In the genomic region with DNA sequence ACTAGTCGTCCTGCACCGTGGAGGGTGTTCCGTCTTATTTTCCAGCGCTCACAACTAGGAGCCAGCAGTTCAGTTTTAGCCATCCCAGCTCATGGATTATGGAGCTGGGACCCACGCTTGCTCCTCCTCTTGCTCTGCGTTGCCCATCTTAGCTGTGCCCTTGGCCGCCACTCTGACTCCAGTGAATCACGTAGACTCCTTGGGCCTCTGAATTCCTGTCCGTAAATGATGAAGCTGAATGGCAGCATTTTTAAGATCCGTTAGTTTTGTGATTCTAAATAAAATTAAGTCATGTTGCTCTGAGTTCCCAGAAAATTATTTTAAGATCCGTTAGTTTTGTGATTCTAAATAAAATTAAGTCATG, we compare ENCODE assay signal across 15 cellular contexts. TPM values are rescaled to one million over a fixed set of nuclear protein-coding genes. Genes with fewer than 3 reads are reported as not detected.
DNase-seq lines count a peak whose midpoint lies in the region; ATAC-seq, FAIRE-seq and TF ChIP-seq lines count a peak whose summit lies in the region.
"Had no signal": no experiment of that assay in that cellular context is flagged by ENCODE, and none has a peak within 500 bp of the region (broad histone marks: within the 10 kb centered on the region; RNA-seq: fewer than 3 reads in every experiment).

No MANE protein-coding gene starts in this region.

- H3K27me3 Mint-ChIP-seq in CD8-positive, alpha-beta T cell (ENCODE audit: low read depth): no peaks in the 10 kb centered on the region
- H3K27me3 Mint-ChIP-seq: CD4-positive, CD25-positive, alpha-beta regulatory T cell; stimulated activated naive B cell treated with anti-CD40 and anti-IgM and Interleukin-4, amounts not matched to agents 10 μg/mL and 1 μg/mL and 100 μg/mL, for 72 hours had no signal

- H3K27ac ChIP-seq in kidney (ENCODE audit: low read depth in 2 of 2, low read length in 2 of 2) (peak overlapping the region; percentile 74 to 79), subcutaneous abdominal adipose tissue (ENCODE audit: low read depth, low read length) (peak overlapping the region; percentile 55)
- H3K27ac ChIP-seq in CD8-positive, alpha-beta T cell (ENCODE audit: low read depth, low read length): no peak overlapping the region
- H3K27ac ChIP-seq: vagina had no signal

- peaks cover 40% of the 10 kb centered on the region for H3K4me1 Mint-ChIP-seq in CD8-positive, alpha-beta T cell (ENCODE audit: low read depth)

- no peak for FAIRE-seq in kidney (lab: Jason Lieb, UNC)

- POLR2A ChIA-PET in CD8-positive, alpha-beta T cell (lab: Charles Lee): no interaction called here

- no peak for TF ChIP-seq CTCF in kidney (IDR thresholded peaks at IDR 0.05; ENCODE audit: borderline replicate concordance, extremely low read depth, insufficient read depth)
- no peak for TF ChIP-seq CTCF in CD8-positive, alpha-beta T cell (IDR thresholded peaks at IDR 0.05)

- H3K36me3 ChIP-seq in adipocyte (ENCODE audit: control insufficient read depth, insufficient read depth, low read length, severe bottlenecking): no peaks in the 10 kb centered on the region
- H3K36me3 ChIP-seq in kidney (ENCODE audit: control insufficient read depth in 1 of 2, insufficient read depth in 2 of 2, low read length in 2 of 2): no peaks in the 10 kb centered on the region
- H3K36me3 ChIP-seq in subcutaneous abdominal adipose tissue (ENCODE audit: control insufficient read depth in 5 of 5, insufficient read depth in 5 of 5, low read length in 5 of 5): peaks cover 0 to 7% (median 4%) of the 10 kb centered on the region in 5 donors
- H3K36me3 ChIP-seq in CD8-positive, alpha-beta T cell (ENCODE audit: insufficient read depth, low read length): no peaks in the 10 kb centered on the region
- H3K36me3 ChIP-seq: vagina had no signal

- no peak overlapping the region for H3K9ac ChIP-seq in adipocyte (ENCODE audit: low read length)
- peak overlapping the region in 1 of 2 donors; percentile 2 for H3K9ac ChIP-seq in kidney (ENCODE audit: low read length in 2 of 2)
- no peak overlapping the region for H3K9ac ChIP-seq in subcutaneous abdominal adipose tissue (ENCODE audit: low read length in 5 of 5)

- H3K27ac Mint-ChIP-seq in CD8-positive, alpha-beta T cell: no peak overlapping the region
- H3K27ac Mint-ChIP-seq: stimulated activated naive B cell treated with anti-CD40 and anti-IgM and Interleukin-4, amounts not matched to agents 10 μg/mL and 1 μg/mL and 100 μg/mL, for 72 hours had no signal

- H3K9me3 ChIP-seq in adipocyte (ENCODE audit: control insufficient read depth, low read length) (no peaks in the 10 kb centered on the region), kidney (ENCODE audit: control insufficient read depth in 1 of 2, low read length in 2 of 2) (no peaks in the 10 kb centered on the region), subcutaneous abdominal adipose tissue (ENCODE audit: control insufficient read depth in 5 of 5, low read length in 5 of 5) (no peaks in the 10 kb centered on the region)
- no peaks in the 10 kb centered on the region for H3K9me3 ChIP-seq in CD8-positive, alpha-beta T cell (ENCODE audit: low read length)
- H3K9me3 ChIP-seq: mucosa of descending colon, vagina had no signal

- intact Hi-C loops in kidney (cut with DNase I): no loop called here
- intact Hi-C loops in CD8-positive, alpha-beta T cell (cut with DNase I, micrococcal nuclease): no loop called here

- no peak overlapping the region for H3K4me3 Mint-ChIP-seq in CD8-positive, alpha-beta T cell
- H3K4me3 Mint-ChIP-seq: CD4-positive, CD25-positive, alpha-beta regulatory T cell; stimulated activated naive B cell treated with anti-CD40 and anti-IgM and Interleukin-4, amounts not matched to agents 10 μg/mL and 1 μg/mL and 100 μg/mL, for 72 hours had no signal

- H3K9me3 Mint-ChIP-seq in CD8-positive, alpha-beta T cell: no peaks in the 10 kb centered on the region
- H3K9me3 Mint-ChIP-seq: CD4-positive, CD25-positive, alpha-beta regulatory T cell; stimulated activated naive B cell treated with anti-CD40 and anti-IgM and Interleukin-4, amounts not matched to agents 10 μg/mL and 1 μg/mL and 100 μg/mL, for 72 hours had no signal

- CTCF ChIA-PET in CD8-positive, alpha-beta T cell (lab: Charles Lee): interaction anchor here (1.1 to 1.4 kb wide), 2 partner anchors 20 to 39 kb away, joined by 4 to 5 read pairs; no protein-coding TSS in a partner anchor

- peak overlapping the region; percentile 0 for H3K4me3 ChIP-seq in adipocyte (ENCODE audit: low read length)
- H3K4me3 ChIP-seq in kidney (ENCODE audit: low read length in 2 of 2): no peak overlapping the region
- H3K4me3 ChIP-seq in subcutaneous abdominal adipose tissue (ENCODE audit: low read depth in 1 of 5, low read length in 5 of 5): peak overlapping the region in 1 of 5 donors; percentile 29
- H3K4me3 ChIP-seq in CD8-positive, alpha-beta T cell (ENCODE audit: low read depth, low read length): no peak overlapping the region
- H3K4me3 ChIP-seq: mucosa of descending colon, vagina had no signal

- H3K36me3 Mint-ChIP-seq in CD8-positive, alpha-beta T cell: peaks cover 39% of the 10 kb centered on the region

- ATAC-seq in CD8-positive, alpha-beta T cell: no peak
- ATAC-seq in HG02870 (IDR thresholded peaks at IDR 0.05; ENCODE audit: unreplicated experiment): no peak
- ATAC-seq: activated CD4-positive, CD25-positive, alpha-beta regulatory T cell treated with anti-CD3 and anti-CD28 coated beads, Interleukin-2, amount 50 U/mL, for 24 hours; stimulated activated naive B cell treated with anti-CD40 and anti-IgM and Interleukin-4, amounts not matched to agents 10 μg/mL and 1 μg/mL and 100 μg/mL, for 72 hours had no signal

- H3K4me1 ChIP-seq in adipocyte (ENCODE audit: control insufficient read depth, insufficient read depth, low read length) (peaks cover 20% of the 10 kb centered on the region), kidney (ENCODE audit: control insufficient read depth in 1 of 2, insufficient read depth in 1 of 2, low read depth in 1 of 2, low read length in 2 of 2) (peaks cover 28 to 35% of the 10 kb centered on the region in 2 donors), subcutaneous abdominal adipose tissue (ENCODE audit: control insufficient read depth in 5 of 5, insufficient read depth in 5 of 5, low read length in 5 of 5) (peaks cover 10 to 38% (median 36%) of the 10 kb centered on the region in 5 donors)
- no peaks in the 10 kb centered on the region for H3K4me1 ChIP-seq in CD8-positive, alpha-beta T cell (ENCODE audit: insufficient read depth, low read length)

- H3K27me3 ChIP-seq in adipocyte (replicated peaks; ENCODE audit: control insufficient read depth, insufficient read depth, low read length): no peaks in the 10 kb centered on the region
- H3K27me3 ChIP-seq in subcutaneous abdominal adipose tissue (ENCODE audit: control insufficient read depth in 5 of 5, insufficient read depth in 4 of 5, low read length in 5 of 5): no peaks in the 10 kb centered on the region
- no peaks in the 10 kb centered on the region for H3K27me3 ChIP-seq in CD8-positive, alpha-beta T cell (ENCODE audit: insufficient read depth, low read length)
- H3K27me3 ChIP-seq: vagina had no signal

- DNase-seq in GM03348 (ENCODE audit: low spot score) (peak; percentile 37), adipocyte (ENCODE audit: low read depth) (no peak), kidney (no peak), D341Med (ENCODE audit: low spot score) (no peak), cerebellum (ENCODE audit: low spot score) (no peak)
- DNase-seq in CD8-positive, alpha-beta T cell: no peak
- DNase-seq: CD4-positive, CD25-positive, alpha-beta regulatory T cell; mucosa of descending colon; NCI-H2227 treated with DMSO at 0.1 percent for 48 hours; stimulated activated naive B cell treated with anti-CD40 and anti-IgM and Interleukin-4, amounts not matched to agents 10 μg/mL and 1 μg/mL and 100 μg/mL, for 72 hours; T1000 had no signal

RNA-seq across cellular contexts. Expression of a gene that starts 23.8 kb away (rescaled TPM):
- 97.7 TPM for total RNA-seq in kidney
- 45.0 TPM for polyA plus RNA-seq in kidney (ENCODE audit: insufficient read depth, low read depth, low replicate concordance)
- 10 to 100 TPM; 72.1 to 78.5 TPM for total RNA-seq in CD8-positive, alpha-beta T cell
- 57.5 TPM for total RNA-seq in cerebellum

RNA-seq across cellular contexts. Expression of a gene that starts 58.8 kb away (rescaled TPM):
- total RNA-seq in kidney (30.5 TPM), cerebellum (6.8 TPM)
- 9.7 TPM for polyA plus RNA-seq in kidney (ENCODE audit: insufficient read depth, low read depth, low replicate concordance)
- total RNA-seq in CD8-positive, alpha-beta T cell: under 1 TPM; 0.52 to 0.64 TPM
